ENCODE assay signal across 19 cellular contexts in the genomic region with DNA sequence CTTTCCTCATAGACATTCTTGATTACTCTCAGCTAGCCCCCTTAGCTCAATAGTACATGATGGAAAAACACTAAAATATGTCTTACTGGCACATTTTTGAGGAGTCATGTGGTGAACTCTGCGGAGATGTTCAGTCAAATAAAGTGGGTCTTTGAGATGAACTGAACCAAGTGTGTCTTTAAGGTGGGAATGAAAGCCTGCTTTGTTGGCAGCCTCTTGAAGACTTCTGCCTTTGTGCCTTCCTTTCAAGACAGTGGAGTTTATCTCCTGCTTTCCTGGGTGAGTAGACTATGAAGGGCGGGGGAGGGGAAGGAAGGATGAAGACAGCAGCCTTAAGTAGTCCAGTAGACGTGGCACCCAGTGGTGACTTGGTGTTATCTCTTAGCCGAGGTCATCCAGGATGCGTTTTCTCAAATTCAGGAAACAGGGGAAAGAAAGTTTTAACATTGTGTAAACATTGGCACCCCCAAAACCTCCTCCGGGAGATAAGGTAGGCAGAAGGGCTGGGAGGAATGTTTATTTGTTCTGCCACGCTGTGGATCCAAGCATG.
A peak's percentile ranks its signal among the peaks of the same experiment; 100 is the strongest.
DNase-seq lines count a peak whose midpoint lies in the region; ATAC-seq and TF ChIP-seq lines count a peak whose summit lies in the region.
"Had no signal": no experiment of that assay in that cellular context is flagged by ENCODE, and none has a peak within 500 bp of the region (broad histone marks: within the 10 kb centered on the region; RNA-seq: fewer than 3 reads in every experiment).

No MANE protein-coding gene starts in this region.

- H3K4me1 ChIP-seq in Caco-2 (peaks cover 43% of the 10 kb centered on the region), Loucy (ENCODE audit: insufficient read depth, low read length, poor library complexity, severe bottlenecking) (peaks cover 67% of the 10 kb centered on the region), neural progenitor cell (peaks cover 51% of the 10 kb centered on the region)
- H3K4me1 ChIP-seq: Peyer's patch had no signal

- POLR2A ChIA-PET in Caco-2 (lab: Charles Lee), result no interaction called here

- H3K27me3 ChIP-seq in Caco-2 (replicated peaks; ENCODE audit: control insufficient read depth, insufficient read depth, low read length) (no peaks in the 10 kb centered on the region), Loucy (ENCODE audit: insufficient read depth, low read length, poor library complexity, severe bottlenecking) (no peaks in the 10 kb centered on the region), neural progenitor cell (no peaks in the 10 kb centered on the region)
- H3K27me3 ChIP-seq: Peyer's patch had no signal

- H3K4me3 ChIP-seq in Caco-2 (ENCODE audit: low read depth, low read length), result no peak overlapping the region
- H3K4me3 ChIP-seq in Loucy (ENCODE audit: low read length, poor library complexity, severe bottlenecking), result no peak overlapping the region
- no peak overlapping the region for H3K4me3 ChIP-seq in neural progenitor cell
- H3K4me3 ChIP-seq: GM23248, Peyer's patch had no signal

- DNase-seq in Caco-2 (peak in 1 of 2 experiments; percentile 67), endothelial cell (ENCODE audit: low spot score) (no peak), neural progenitor cell (ENCODE audit: low spot score) (peak; percentile 40), NCI-H2029 (lab: John Stamatoyannopoulos, UW) (no peak)
- DNase-seq: ACHN, AML-193, COR-L47, DMS153, GM23248, KG1, NCI-H1436, NCI-H2171 treated with DMSO at 0.1 percent for 48 hours, NCI-H774, Peyer's patch had no signal

- no TSS peak for BruUV-seq in Caco-2 (replicated peaks; lab: Mats Ljungman, UMichigan)

- peak overlapping the region; percentile 38 for H3K27ac ChIP-seq in neural progenitor cell
- H3K27ac ChIP-seq: GM23248, Peyer's patch had no signal

- no peaks in the 10 kb centered on the region for H3K36me3 ChIP-seq in Caco-2 (ENCODE audit: control insufficient read depth, insufficient read depth, low read length)
- H3K36me3 ChIP-seq in Loucy (ENCODE audit: insufficient read depth, low read length), result no peaks in the 10 kb centered on the region
- H3K36me3 ChIP-seq in neural progenitor cell, result no peaks in the 10 kb centered on the region
- H3K36me3 ChIP-seq: Peyer's patch had no signal

- H3K9me3 Mint-ChIP-seq in Caco-2 (ENCODE audit: unreplicated experiment), result no peaks in the 10 kb centered on the region
- H3K9me3 Mint-ChIP-seq in endothelial cell (ENCODE audit: unreplicated experiment), result no peaks in the 10 kb centered on the region
- H3K9me3 Mint-ChIP-seq in neural progenitor cell, result no peaks in the 10 kb centered on the region
- H3K9me3 Mint-ChIP-seq: CD14-positive monocyte had no signal

- H3K4me2 ChIP-seq in Loucy (ENCODE audit: low read depth, low read length, poor library complexity, severe bottlenecking), result peak overlapping the region; percentile 39
- H3K4me2 ChIP-seq in neural progenitor cell, result peak overlapping the region; percentile 62

- H3K9me2 ChIP-seq in Loucy (replicated peaks; ENCODE audit: low read depth, low read length), result no peaks in the 10 kb centered on the region

- TF ChIP-seq CTCF in Caco-2 (IDR thresholded peaks at IDR 0.05; ENCODE audit: insufficient read depth in 1 of 2, low read depth in 1 of 2, low read length in 1 of 2, severe bottlenecking in 1 of 2, unreplicated experiment in 1 of 2), result no peak
- no peak for TF ChIP-seq CTCF in Loucy (conservative IDR thresholded peaks at IDR 0.05; ENCODE audit: low read length)
- no peak for TF ChIP-seq CTCF in endothelial cell (IDR thresholded peaks at IDR 0.05; ENCODE audit: unreplicated experiment)
- no peak for TF ChIP-seq CTCF in neural progenitor cell (IDR thresholded peaks at IDR 0.05)

- H3K4me3 Mint-ChIP-seq in Caco-2 (ENCODE audit: unreplicated experiment), result peak overlapping the region; percentile 55
- no peak overlapping the region for H3K4me3 Mint-ChIP-seq in endothelial cell (ENCODE audit: unreplicated experiment)
- H3K4me3 Mint-ChIP-seq in neural progenitor cell, result no peak overlapping the region
- H3K4me3 Mint-ChIP-seq: CD14-positive monocyte had no signal

- H3K27me3 Mint-ChIP-seq in Caco-2 (ENCODE audit: insufficient read depth, unreplicated experiment), result no peaks in the 10 kb centered on the region
- no peaks in the 10 kb centered on the region for H3K27me3 Mint-ChIP-seq in endothelial cell (ENCODE audit: unreplicated experiment)
- H3K27me3 Mint-ChIP-seq in neural progenitor cell (ENCODE audit: insufficient read depth, low read depth), result no peaks in the 10 kb centered on the region

- H3K4me1 Mint-ChIP-seq in Caco-2 (ENCODE audit: low read depth, unreplicated experiment) (peaks cover 28% of the 10 kb centered on the region), endothelial cell (ENCODE audit: unreplicated experiment) (peaks cover 33% of the 10 kb centered on the region), neural progenitor cell (peaks cover 52% of the 10 kb centered on the region)

- H4K20me1 ChIP-seq in Loucy (ENCODE audit: insufficient read depth, low read length, poor library complexity, severe bottlenecking) (no peaks in the 10 kb centered on the region), neural progenitor cell (ENCODE audit: low read depth) (no peaks in the 10 kb centered on the region)

- intact Hi-C loops in Caco-2 (cut with micrococcal nuclease; ENCODE audit: unreplicated experiment), result no loop called here

- H3K79me2 ChIP-seq in Loucy (ENCODE audit: insufficient read depth, low read length) (no peaks in the 10 kb centered on the region), neural progenitor cell (ENCODE audit: low read depth) (no peaks in the 10 kb centered on the region)

- H3K9ac ChIP-seq in Loucy (ENCODE audit: low read depth, low read length, poor library complexity, severe bottlenecking) (no peak overlapping the region), neural progenitor cell (no peak overlapping the region)
- H3K9ac ChIP-seq: GM23248 had no signal

- no peak for ATAC-seq in GM21528 (IDR thresholded peaks at IDR 0.05; ENCODE audit: low FRiP score, unreplicated experiment)
- no peak for ATAC-seq in SK-N-SH treated with all-trans-retinoic acid at 6 μM for 48 hours
- ATAC-seq: HCT116 had no signal

- peak overlapping the region; percentile 79 for H3K27ac Mint-ChIP-seq in Caco-2 (ENCODE audit: unreplicated experiment)
- H3K27ac Mint-ChIP-seq in endothelial cell (ENCODE audit: unreplicated experiment), result peak overlapping the region; percentile 4
- H3K27ac Mint-ChIP-seq in neural progenitor cell, result peak overlapping the region; percentile 78

- H2AFZ ChIP-seq in Loucy (ENCODE audit: low read length), result no peak overlapping the region
- H2AFZ ChIP-seq in neural progenitor cell (replicated peaks), result no peak overlapping the region
- H2AFZ ChIP-seq: GM23248 had no signal

- CTCF ChIA-PET in Caco-2 (lab: Charles Lee), result interaction anchor here (0.8 to 1.0 kb wide), 3 partner anchors 24 to 32 kb away, joined by 3 to 9 read pairs (median 3); no protein-coding TSS in a partner anchor

- H3F3A ChIP-seq in Loucy (ENCODE audit: low read depth), result peaks cover 6% of the 10 kb centered on the region; the same call in 1 of the 2 replicates
- H3F3A ChIP-seq in neural progenitor cell (ENCODE audit: low read depth), result peaks cover 38% of the 10 kb centered on the region

- H3K36me3 Mint-ChIP-seq in Caco-2 (ENCODE audit: insufficient read depth, unreplicated experiment) (no peaks in the 10 kb centered on the region), endothelial cell (ENCODE audit: low read depth, unreplicated experiment) (no peaks in the 10 kb centered on the region), neural progenitor cell (no peaks in the 10 kb centered on the region)

- H3K9me3 ChIP-seq in Caco-2 (no peaks in the 10 kb centered on the region), Loucy (ENCODE audit: insufficient read depth, low read depth, low read length) (no peaks in the 10 kb centered on the region), neural progenitor cell (ENCODE audit: low read depth) (no peaks in the 10 kb centered on the region)
- H3K9me3 ChIP-seq: Peyer's patch had no signal

TF ChIP-seq in SK-N-SH treated with all-trans-retinoic acid at 6 μM for 48 hours, 23 proteins besides CTCF, POLR2A, EP300 and RAD21 (continues in another document):
- TF ChIP-seq ZNF8 (CRISPR knock-in tag; IDR thresholded peaks at IDR 0.05), result no peak
- TF ChIP-seq ZNF70 (CRISPR knock-in tag; IDR thresholded peaks at IDR 0.05), result no peak
- no peak for TF ChIP-seq ZC3H10 (CRISPR knock-in tag; IDR thresholded peaks at IDR 0.05)
- no peak for TF ChIP-seq PPARA (CRISPR knock-in tag; IDR thresholded peaks at IDR 0.05; ENCODE audit: borderline replicate concordance)
- TF ChIP-seq, protein P1, sequence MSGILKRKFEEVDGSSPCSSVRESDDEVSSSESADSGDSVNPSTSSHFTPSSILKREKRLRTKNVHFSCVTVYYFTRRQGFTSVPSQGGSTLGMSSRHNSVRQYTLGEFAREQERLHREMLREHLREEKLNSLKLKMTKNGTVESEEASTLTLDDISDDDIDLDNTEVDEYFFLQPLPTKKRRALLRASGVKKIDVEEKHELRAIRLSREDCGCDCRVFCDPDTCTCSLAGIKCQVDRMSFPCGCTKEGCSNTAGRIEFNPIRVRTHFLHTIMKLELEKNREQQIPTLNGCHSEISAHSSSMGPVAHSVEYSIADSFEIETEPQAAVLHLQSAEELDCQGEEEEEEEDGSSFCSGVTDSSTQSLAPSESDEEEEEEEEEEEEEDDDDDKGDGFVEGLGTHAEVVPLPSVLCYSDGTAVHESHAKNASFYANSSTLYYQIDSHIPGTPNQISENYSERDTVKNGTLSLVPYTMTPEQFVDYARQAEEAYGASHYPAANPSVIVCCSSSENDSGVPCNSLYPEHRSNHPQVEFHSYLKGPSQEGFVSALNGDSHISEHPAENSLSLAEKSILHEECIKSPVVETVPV (CRISPR knock-in tag; IDR thresholded peaks at IDR 0.05), result no peak
- TF ChIP-seq ZNF565 (CRISPR knock-in tag; conservative IDR thresholded peaks at IDR 0.05; ENCODE audit: low read depth), result no peak
- TF ChIP-seq ESRRG (CRISPR knock-in tag; IDR thresholded peaks at IDR 0.05), result no peak
- TF ChIP-seq, protein P2, sequence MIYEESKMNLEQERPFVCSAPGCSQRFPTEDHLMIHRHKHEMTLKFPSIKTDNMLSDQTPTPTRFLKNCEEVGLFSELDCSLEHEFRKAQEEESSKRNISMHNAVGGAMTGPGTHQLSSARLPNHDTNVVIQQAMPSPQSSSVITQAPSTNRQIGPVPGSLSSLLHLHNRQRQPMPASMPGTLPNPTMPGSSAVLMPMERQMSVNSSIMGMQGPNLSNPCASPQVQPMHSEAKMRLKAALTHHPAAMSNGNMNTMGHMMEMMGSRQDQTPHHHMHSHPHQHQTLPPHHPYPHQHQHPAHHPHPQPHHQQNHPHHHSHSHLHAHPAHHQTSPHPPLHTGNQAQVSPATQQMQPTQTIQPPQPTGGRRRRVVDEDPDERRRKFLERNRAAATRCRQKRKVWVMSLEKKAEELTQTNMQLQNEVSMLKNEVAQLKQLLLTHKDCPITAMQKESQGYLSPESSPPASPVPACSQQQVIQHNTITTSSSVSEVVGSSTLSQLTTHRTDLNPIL (CRISPR knock-in tag; IDR thresholded peaks at IDR 0.05; ENCODE audit: low read depth), result no peak
- no peak for TF ChIP-seq TCF4 (CRISPR knock-in tag; IDR thresholded peaks at IDR 0.05; ENCODE audit: borderline replicate concordance)
- TF ChIP-seq CSDC2 (CRISPR knock-in tag; IDR thresholded peaks at IDR 0.05), result no peak
- TF ChIP-seq ARNTL (CRISPR knock-in tag; IDR thresholded peaks at IDR 0.05; ENCODE audit: borderline replicate concordance, low read depth), result no peak
- TF ChIP-seq OSR1 (CRISPR knock-in tag; IDR thresholded peaks at IDR 0.05), result no peak

Comparison
In these comparisons a context has a peak if more than half of its experiments do, and no peak if none do; other contexts are left out.
1. H3K27ac Mint-ChIP-seq: peak in every context shown above with its lines; median percentile 79 in Caco-2; 78 in neural progenitor cell; 4 in endothelial cell.